1 cellular context compared by ENCODE assay signal in the genomic region with DNA sequence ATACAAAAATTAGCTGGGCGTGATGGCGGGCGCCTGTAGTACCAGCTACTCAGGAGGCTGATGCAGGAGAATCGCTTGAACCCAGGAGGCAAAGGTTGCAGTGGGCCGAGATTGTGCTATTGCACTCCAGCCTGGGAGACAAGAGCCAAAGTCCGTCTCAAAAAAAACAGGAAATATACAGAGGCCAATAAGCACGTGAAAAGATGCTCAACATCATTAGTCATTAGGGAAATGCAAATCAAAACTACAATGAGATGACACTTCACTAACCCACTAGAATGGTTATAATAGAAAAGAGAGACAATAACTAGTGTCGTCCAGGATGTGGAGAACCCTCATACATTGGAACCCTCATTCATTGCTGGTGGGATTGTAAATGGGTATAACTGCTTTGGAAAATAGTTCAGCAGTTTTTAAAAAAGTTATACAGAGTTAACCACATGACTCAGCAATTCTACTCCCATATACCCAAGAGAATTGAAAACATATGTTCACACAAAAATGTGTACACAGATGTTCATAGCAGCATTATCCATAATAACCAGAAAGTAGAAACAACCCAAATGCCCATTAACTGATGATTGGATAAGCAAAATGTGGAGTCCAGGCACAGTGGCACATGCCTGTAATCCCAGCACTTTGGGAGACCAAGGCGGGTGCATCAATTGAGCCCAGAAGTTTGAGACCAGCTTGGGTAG.
TF ChIP-seq lines count a peak whose summit lies in the region.

No MANE protein-coding gene starts in this region.

TF ChIP-seq in IMR-90, 13 proteins besides CTCF, POLR2A, EP300 and RAD21:
- TF ChIP-seq MAFK (IDR thresholded peaks at IDR 0.05; ENCODE audit: low read depth, low read length): peak; percentile 97
- peak; percentile 46; the same call in 1 of the 2 replicates for TF ChIP-seq BHLHE40 (IDR thresholded peaks at IDR 0.05; ENCODE audit: low read depth, low read length)
- TF ChIP-seq NFE2L2 (IDR thresholded peaks at IDR 0.05; ENCODE audit: low read depth, low read length): peak; percentile 98
- no peak for TF ChIP-seq SMC3 (IDR thresholded peaks at IDR 0.05; ENCODE audit: low read depth, low read length)
